In genomic region chr7:5682889-5683670, GRCh38 we compare ENCODE assay signal across 1 cellular context.
TF ChIP-seq lines count a peak whose summit lies in the region.

No MANE protein-coding gene starts in this region.

TF ChIP-seq in GM23338, 12 proteins besides CTCF, POLR2A, EP300 and RAD21 (continued from another document):
- TF ChIP-seq, protein P1, sequence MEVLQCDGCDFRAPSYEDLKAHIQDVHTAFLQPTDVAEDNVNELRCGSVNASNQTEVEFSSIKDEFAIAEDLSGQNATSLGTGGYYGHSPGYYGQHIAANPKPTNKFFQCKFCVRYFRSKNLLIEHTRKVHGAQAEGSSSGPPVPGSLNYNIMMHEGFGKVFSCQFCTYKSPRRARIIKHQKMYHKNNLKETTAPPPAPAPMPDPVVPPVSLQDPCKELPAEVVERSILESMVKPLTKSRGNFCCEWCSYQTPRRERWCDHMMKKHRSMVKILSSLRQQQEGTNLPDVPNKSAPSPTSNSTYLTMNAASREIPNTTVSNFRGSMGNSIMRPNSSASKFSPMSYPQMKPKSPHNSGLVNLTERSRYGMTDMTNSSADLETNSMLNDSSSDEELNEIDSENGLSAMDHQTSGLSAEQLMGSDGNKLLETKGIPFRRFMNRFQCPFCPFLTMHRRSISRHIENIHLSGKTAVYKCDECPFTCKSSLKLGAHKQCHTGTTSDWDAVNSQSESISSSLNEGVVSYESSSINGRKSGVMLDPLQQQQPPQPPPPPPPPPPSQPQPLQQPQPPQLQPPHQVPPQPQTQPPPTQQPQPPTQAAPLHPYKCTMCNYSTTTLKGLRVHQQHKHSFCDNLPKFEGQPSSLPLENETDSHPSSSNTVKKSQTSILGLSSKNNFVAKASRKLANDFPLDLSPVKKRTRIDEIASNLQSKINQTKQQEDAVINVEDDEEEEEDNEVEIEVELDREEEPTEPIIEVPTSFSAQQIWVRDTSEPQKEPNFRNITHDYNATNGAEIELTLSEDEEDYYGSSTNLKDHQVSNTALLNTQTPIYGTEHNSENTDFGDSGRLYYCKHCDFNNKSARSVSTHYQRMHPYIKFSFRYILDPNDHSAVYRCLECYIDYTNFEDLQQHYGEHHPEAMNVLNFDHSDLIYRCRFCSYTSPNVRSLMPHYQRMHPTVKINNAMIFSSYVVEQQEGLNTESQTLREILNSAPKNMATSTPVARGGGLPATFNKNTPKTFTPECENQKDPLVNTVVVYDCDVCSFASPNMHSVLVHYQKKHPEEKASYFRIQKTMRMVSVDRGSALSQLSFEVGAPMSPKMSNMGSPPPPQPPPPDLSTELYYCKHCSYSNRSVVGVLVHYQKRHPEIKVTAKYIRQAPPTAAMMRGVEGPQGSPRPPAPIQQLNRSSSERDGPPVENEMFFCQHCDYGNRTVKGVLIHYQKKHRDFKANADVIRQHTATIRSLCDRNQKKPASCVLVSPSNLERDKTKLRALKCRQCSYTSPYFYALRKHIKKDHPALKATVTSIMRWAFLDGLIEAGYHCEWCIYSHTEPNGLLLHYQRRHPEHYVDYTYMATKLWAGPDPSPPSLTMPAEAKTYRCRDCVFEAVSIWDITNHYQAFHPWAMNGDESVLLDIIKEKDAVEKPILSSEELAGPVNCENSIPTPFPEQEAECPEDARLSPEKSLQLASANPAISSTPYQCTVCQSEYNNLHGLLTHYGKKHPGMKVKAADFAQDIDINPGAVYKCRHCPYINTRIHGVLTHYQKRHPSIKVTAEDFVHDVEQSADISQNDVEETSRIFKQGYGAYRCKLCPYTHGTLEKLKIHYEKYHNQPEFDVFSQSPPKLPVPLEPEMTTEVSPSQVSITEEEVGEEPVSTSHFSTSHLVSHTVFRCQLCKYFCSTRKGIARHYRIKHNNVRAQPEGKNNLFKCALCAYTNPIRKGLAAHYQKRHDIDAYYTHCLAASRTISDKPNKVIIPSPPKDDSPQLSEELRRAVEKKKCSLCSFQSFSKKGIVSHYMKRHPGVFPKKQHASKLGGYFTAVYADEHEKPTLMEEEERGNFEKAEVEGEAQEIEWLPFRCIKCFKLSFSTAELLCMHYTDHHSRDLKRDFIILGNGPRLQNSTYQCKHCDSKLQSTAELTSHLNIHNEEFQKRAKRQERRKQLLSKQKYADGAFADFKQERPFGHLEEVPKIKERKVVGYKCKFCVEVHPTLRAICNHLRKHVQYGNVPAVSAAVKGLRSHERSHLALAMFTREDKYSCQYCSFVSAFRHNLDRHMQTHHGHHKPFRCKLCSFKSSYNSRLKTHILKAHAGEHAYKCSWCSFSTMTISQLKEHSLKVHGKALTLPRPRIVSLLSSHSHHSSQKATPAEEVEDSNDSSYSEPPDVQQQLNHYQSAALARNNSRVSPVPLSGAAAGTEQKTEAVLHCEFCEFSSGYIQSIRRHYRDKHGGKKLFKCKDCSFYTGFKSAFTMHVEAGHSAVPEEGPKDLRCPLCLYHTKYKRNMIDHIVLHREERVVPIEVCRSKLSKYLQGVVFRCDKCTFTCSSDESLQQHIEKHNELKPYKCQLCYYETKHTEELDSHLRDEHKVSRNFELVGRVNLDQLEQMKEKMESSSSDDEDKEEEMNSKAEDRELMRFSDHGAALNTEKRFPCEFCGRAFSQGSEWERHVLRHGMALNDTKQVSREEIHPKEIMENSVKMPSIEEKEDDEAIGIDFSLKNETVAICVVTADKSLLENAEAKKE (CRISPR knock-in tag; IDR thresholded peaks at IDR 0.05): no peak
- TF ChIP-seq, protein P2, sequence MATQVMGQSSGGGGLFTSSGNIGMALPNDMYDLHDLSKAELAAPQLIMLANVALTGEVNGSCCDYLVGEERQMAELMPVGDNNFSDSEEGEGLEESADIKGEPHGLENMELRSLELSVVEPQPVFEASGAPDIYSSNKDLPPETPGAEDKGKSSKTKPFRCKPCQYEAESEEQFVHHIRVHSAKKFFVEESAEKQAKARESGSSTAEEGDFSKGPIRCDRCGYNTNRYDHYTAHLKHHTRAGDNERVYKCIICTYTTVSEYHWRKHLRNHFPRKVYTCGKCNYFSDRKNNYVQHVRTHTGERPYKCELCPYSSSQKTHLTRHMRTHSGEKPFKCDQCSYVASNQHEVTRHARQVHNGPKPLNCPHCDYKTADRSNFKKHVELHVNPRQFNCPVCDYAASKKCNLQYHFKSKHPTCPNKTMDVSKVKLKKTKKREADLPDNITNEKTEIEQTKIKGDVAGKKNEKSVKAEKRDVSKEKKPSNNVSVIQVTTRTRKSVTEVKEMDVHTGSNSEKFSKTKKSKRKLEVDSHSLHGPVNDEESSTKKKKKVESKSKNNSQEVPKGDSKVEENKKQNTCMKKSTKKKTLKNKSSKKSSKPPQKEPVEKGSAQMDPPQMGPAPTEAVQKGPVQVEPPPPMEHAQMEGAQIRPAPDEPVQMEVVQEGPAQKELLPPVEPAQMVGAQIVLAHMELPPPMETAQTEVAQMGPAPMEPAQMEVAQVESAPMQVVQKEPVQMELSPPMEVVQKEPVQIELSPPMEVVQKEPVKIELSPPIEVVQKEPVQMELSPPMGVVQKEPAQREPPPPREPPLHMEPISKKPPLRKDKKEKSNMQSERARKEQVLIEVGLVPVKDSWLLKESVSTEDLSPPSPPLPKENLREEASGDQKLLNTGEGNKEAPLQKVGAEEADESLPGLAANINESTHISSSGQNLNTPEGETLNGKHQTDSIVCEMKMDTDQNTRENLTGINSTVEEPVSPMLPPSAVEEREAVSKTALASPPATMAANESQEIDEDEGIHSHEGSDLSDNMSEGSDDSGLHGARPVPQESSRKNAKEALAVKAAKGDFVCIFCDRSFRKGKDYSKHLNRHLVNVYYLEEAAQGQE (IDR thresholded peaks at IDR 0.05; ENCODE audit: unreplicated experiment): no peak
- TF ChIP-seq, protein P3, sequence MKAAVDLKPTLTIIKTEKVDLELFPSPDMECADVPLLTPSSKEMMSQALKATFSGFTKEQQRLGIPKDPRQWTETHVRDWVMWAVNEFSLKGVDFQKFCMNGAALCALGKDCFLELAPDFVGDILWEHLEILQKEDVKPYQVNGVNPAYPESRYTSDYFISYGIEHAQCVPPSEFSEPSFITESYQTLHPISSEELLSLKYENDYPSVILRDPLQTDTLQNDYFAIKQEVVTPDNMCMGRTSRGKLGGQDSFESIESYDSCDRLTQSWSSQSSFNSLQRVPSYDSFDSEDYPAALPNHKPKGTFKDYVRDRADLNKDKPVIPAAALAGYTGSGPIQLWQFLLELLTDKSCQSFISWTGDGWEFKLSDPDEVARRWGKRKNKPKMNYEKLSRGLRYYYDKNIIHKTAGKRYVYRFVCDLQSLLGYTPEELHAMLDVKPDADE (IDR thresholded peaks at IDR 0.05): no peak
- no peak for TF ChIP-seq STAT1 (IDR thresholded peaks at IDR 0.05; ENCODE audit: unreplicated experiment)
